In genomic region chr15:77130315-77130930, GRCh38 we compare ENCODE assay signal across 17 cellular contexts. TPM values are rescaled to one million over a fixed set of nuclear protein-coding genes. Genes with fewer than 3 reads are reported as not detected.
DNase-seq lines count a peak whose midpoint lies in the region; ATAC-seq and TF ChIP-seq lines count a peak whose summit lies in the region.
"Had no signal": no experiment of that assay in that cellular context is flagged by ENCODE, and none has a peak within 500 bp of the region (broad histone marks: within the 10 kb centered on the region; RNA-seq: fewer than 3 reads in every experiment).

No MANE protein-coding gene starts in this region.

- ATAC-seq in WTC11 (peak; percentile 67), GM19397 (IDR thresholded peaks at IDR 0.05; ENCODE audit: unreplicated experiment) (no peak), HG02938 (IDR thresholded peaks at IDR 0.05; ENCODE audit: unreplicated experiment) (no peak)

- no peak overlapping the region for H3K4me3 Mint-ChIP-seq in H9
- peak overlapping the region; percentile 32; the same call in 1 of the 2 replicates for H3K4me3 Mint-ChIP-seq in WTC11
- H3K4me3 Mint-ChIP-seq: CD4-positive, alpha-beta memory T cell; HFFc6 had no signal

- no peak overlapping the region for H3K4ac ChIP-seq in H9 (ENCODE audit: low read depth, low read length)

- H3K9me3 ChIP-seq in H9 (ENCODE audit: control insufficient read depth, low read depth, low read length), result no peaks in the 10 kb centered on the region
- no peaks in the 10 kb centered on the region for H3K9me3 ChIP-seq in HUES64 (ENCODE audit: insufficient read depth, low read depth, low read length)
- H3K9me3 ChIP-seq in iPS-18a (ENCODE audit: control insufficient read depth, low read depth, low read length), result no peaks in the 10 kb centered on the region
- H3K9me3 ChIP-seq: HAP-1 had no signal

- H2AK5ac ChIP-seq in H9 (ENCODE audit: insufficient read length, low read length), result no peak overlapping the region

- H3K4me2 ChIP-seq in H9 (ENCODE audit: insufficient read depth, insufficient read length, low read length), result peak overlapping the region; percentile 5

- no peak overlapping the region for H2AFZ ChIP-seq in H9 (ENCODE audit: low read length)

- H3K27me3 ChIP-seq in H9 (ENCODE audit: insufficient read depth, low read length) (no peaks in the 10 kb centered on the region), HUES64 (ENCODE audit: insufficient read depth, low read length) (no peaks in the 10 kb centered on the region), iPS-18a (ENCODE audit: control insufficient read depth, insufficient read depth, low read length) (no peaks in the 10 kb centered on the region)

- H3K27ac ChIP-seq in H9 (ENCODE audit: insufficient read length, low read depth, low read length) (peak overlapping the region; percentile 7), HUES64 (ENCODE audit: low read depth, low read length) (peak overlapping the region; percentile 82; the same call in 1 of the 2 replicates), iPS-18a (ENCODE audit: low read length) (no peak overlapping the region)

- H3K9ac ChIP-seq in H9 (ENCODE audit: extremely low read depth, insufficient read length, low read length) (no peak overlapping the region), HUES64 (ENCODE audit: low read depth, low read length) (no peak overlapping the region), iPS-18a (ENCODE audit: low read length) (no peak overlapping the region)

- H4K5ac ChIP-seq in H9 (ENCODE audit: insufficient read length, low read depth, low read length), result no peak overlapping the region

- no peaks in the 10 kb centered on the region for H4K20me1 ChIP-seq in H9 (ENCODE audit: control insufficient read depth, insufficient read depth, insufficient read length)

- H3K4me3 ChIP-seq in HUES64 (ENCODE audit: low read length) (no peak overlapping the region), iPS-18a (ENCODE audit: low read length) (peak overlapping the region; percentile 13)
- H3K4me3 ChIP-seq: HAP-1 had no signal

- no peaks in the 10 kb centered on the region for H3K9me3 Mint-ChIP-seq in H9
- H3K9me3 Mint-ChIP-seq in WTC11, result no peaks in the 10 kb centered on the region
- H3K9me3 Mint-ChIP-seq: CD4-positive, alpha-beta memory T cell; HFFc6 had no signal

- no peak overlapping the region for H2BK120ac ChIP-seq in H9 (ENCODE audit: low read depth, low read length, poor library complexity, severe bottlenecking)

- H3K23me2 ChIP-seq in H9 (ENCODE audit: insufficient read length, low read depth, low read length, poor library complexity, severe bottlenecking), result no peaks in the 10 kb centered on the region

- H3K79me2 ChIP-seq in H9 (ENCODE audit: insufficient read depth, low read length), result no peaks in the 10 kb centered on the region

- no peaks in the 10 kb centered on the region for H3K79me1 ChIP-seq in H9 (ENCODE audit: insufficient read depth, low read depth, low read length, poor library complexity, severe bottlenecking)

- H3K14ac ChIP-seq in H9 (ENCODE audit: insufficient read depth, low read length), result no peak overlapping the region

- POLR2A ChIA-PET in WTC11 (lab: Charles Lee), result no interaction called here

- H4K8ac ChIP-seq in H9 (replicated peaks; ENCODE audit: insufficient read length, low read depth, low read length), result no peak overlapping the region

- H3K36me3 Mint-ChIP-seq in H9 (ENCODE audit: insufficient read depth in 1 of 3, low read depth in 3 of 3) (peaks cover 15 to 24% (median 18%) of the 10 kb centered on the region in 3 experiments), WTC11 (peaks cover 16% of the 10 kb centered on the region)

- H2BK20ac ChIP-seq in H9 (ENCODE audit: low read depth, low read length, poor library complexity, severe bottlenecking), result no peak overlapping the region

- no peak overlapping the region for H2BK15ac ChIP-seq in H9 (ENCODE audit: low read depth, low read length)

- H3T11ph ChIP-seq in H9 (ENCODE audit: low read length), result no peak overlapping the region

- H2BK12ac ChIP-seq in H9 (ENCODE audit: insufficient read length, low read depth, low read length), result no peak overlapping the region

- no peaks in the 10 kb centered on the region; the same call in 1 of the 2 replicates for H3K4me1 ChIP-seq in H9 (ENCODE audit: insufficient read depth, low read length)
- H3K4me1 ChIP-seq in HUES64 (ENCODE audit: insufficient read depth, low read length), result peaks cover 16% of the 10 kb centered on the region
- peaks cover 14% of the 10 kb centered on the region for H3K4me1 ChIP-seq in iPS-18a (ENCODE audit: control insufficient read depth, low read depth, low read length)

- CTCF ChIA-PET in WTC11 (lab: Charles Lee), result interaction anchor here (1.0 to 2.1 kb wide), 3 partner anchors 23 to 413 kb away, joined by 5 to 6 read pairs (median 6); no protein-coding TSS in a partner anchor

- DNase-seq in H9 (no peak), WTC11 (ENCODE audit: low spot score) (no peak), GM20000 (ENCODE audit: low spot score) (no peak)
- no peak for DNase-seq in effector CD8-positive, alpha-beta T cell (lab: John Stamatoyannopoulos, UW)
- DNase-seq: C1 segment of cervical spinal cord; Calu3; CD4-positive, alpha-beta memory T cell; COR-L47; DMS53; DMS79 treated with DMSO at 0.1 percent for 48 hours; GF-D8; HFFc6 had no signal

- no CpG with 5 or more reads among the region's 1 CpG for WGBS in H9 (ENCODE audit: extremely low coverage, insufficient read length, low lambda C conversion rate)
- no CpG with 5 or more reads among the region's 1 CpG for WGBS in HUES64

- H2BK5ac ChIP-seq in H9 (ENCODE audit: insufficient read length, low read length), result no peak overlapping the region

- H3K56ac ChIP-seq in H9 (ENCODE audit: insufficient read length, low read depth, low read length), result no peak overlapping the region

- no peak overlapping the region for H4K91ac ChIP-seq in H9 (ENCODE audit: insufficient read length, low read depth, low read length)

- H3K27me3 Mint-ChIP-seq in H9 (ENCODE audit: low read depth) (no peaks in the 10 kb centered on the region; the same call in 1 of the 2 replicates), WTC11 (ENCODE audit: low read depth) (no peaks in the 10 kb centered on the region)
- H3K27me3 Mint-ChIP-seq: CD4-positive, alpha-beta memory T cell had no signal

- H3K36me3 ChIP-seq in HUES64 (ENCODE audit: insufficient read depth, low read length), result peaks cover 8% of the 10 kb centered on the region
- H3K36me3 ChIP-seq in iPS-18a (ENCODE audit: control insufficient read depth, low read depth, low read length), result peaks cover 7% of the 10 kb centered on the region
- H3K36me3 ChIP-seq: HAP-1 had no signal

- H3K4me1 Mint-ChIP-seq in H9 (peaks cover 31 to 40% of the 10 kb centered on the region in 2 experiments), WTC11 (peaks cover 25% of the 10 kb centered on the region)
- H3K4me1 Mint-ChIP-seq: CD4-positive, alpha-beta memory T cell had no signal

- no peak overlapping the region for H3K23ac ChIP-seq in H9 (ENCODE audit: insufficient read length, low read depth, low read length)

- no peak overlapping the region for H3K18ac ChIP-seq in H9 (ENCODE audit: insufficient read length, low read depth, low read length)

- H3K27ac Mint-ChIP-seq in H9 (peak overlapping the region in 1 of 3 experiments; percentile 93; a peak in 4 of 7 replicates), WTC11 (peak overlapping the region; percentile 78)
- H3K27ac Mint-ChIP-seq: CD4-positive, alpha-beta memory T cell; HFFc6 had no signal

- TF ChIP-seq CTCF in H9 (conservative IDR thresholded peaks at IDR 0.05) (no peak), WTC11 (IDR thresholded peaks at IDR 0.05) (no peak), GM20000 (IDR thresholded peaks at IDR 0.05; ENCODE audit: extremely low read depth, missing control alignments) (no peak)

TF ChIP-seq in WTC11, 78 proteins besides CTCF, POLR2A, EP300 and RAD21 (continues in another document):
- TF ChIP-seq GTF2I (CRISPR knock-in tag; conservative IDR thresholded peaks at IDR 0.05) (no peak), USF2 (CRISPR knock-in tag; IDR thresholded peaks at IDR 0.05) (no peak), ZNF281 (CRISPR knock-in tag; IDR thresholded peaks at IDR 0.05) (no peak), SMAD3 (CRISPR knock-in tag; IDR thresholded peaks at IDR 0.05; ENCODE audit: borderline replicate concordance) (no peak), ZNF423 (CRISPR knock-in tag; IDR thresholded peaks at IDR 0.05) (no peak), RELA (CRISPR knock-in tag; IDR thresholded peaks at IDR 0.05; ENCODE audit: borderline replicate concordance) (no peak)

RNA-seq across cellular contexts. Expression of gene TSPAN3, which starts 59.5 kb away (rescaled TPM):
- total RNA-seq in H9 (2021) (117 and 124 TPM in 2 replicates), WTC11 (2021) (84.9 to 101 TPM (median 93.4 TPM) in 3 replicates)
- 96.7 TPM for polyA plus RNA-seq in HUES64 (2013, experiment 1 of 2)
- polyA plus RNA-seq in HUES64 (2013, experiment 2 of 2), result 110 TPM
